ENCODE assay signal across 8 cellular contexts in genomic region chr2:42360493-42360889, GRCh38. TPM values are rescaled to one million over a fixed set of nuclear protein-coding genes. Genes with fewer than 3 reads are reported as not detected.
DNase-seq lines count a peak whose midpoint lies in the region; ATAC-seq and TF ChIP-seq lines count a peak whose summit lies in the region.

No MANE protein-coding gene starts in this region.

- H3K9me3 ChIP-seq in Caco-2 (no peaks in the 10 kb centered on the region), osteoblast (ENCODE audit: low read depth, low read length) (no peaks in the 10 kb centered on the region)

- H3K4me2 ChIP-seq in osteoblast (ENCODE audit: insufficient read depth, low read length): peak overlapping the region; percentile 97

- H3K9me3 Mint-ChIP-seq in Caco-2 (ENCODE audit: unreplicated experiment): no peaks in the 10 kb centered on the region

- H3K27ac Mint-ChIP-seq in Caco-2 (ENCODE audit: unreplicated experiment): peak overlapping the region; percentile 97

- no peaks in the 10 kb centered on the region for H3K27me3 Mint-ChIP-seq in Caco-2 (ENCODE audit: insufficient read depth, unreplicated experiment)

- TF ChIP-seq POLR2A in erythroblast (IDR thresholded peaks at IDR 0.05; ENCODE audit: low read length): no peak

- H3K36me3 ChIP-seq in Caco-2 (ENCODE audit: control insufficient read depth, insufficient read depth, low read length): no peaks in the 10 kb centered on the region
- no peaks in the 10 kb centered on the region for H3K36me3 ChIP-seq in osteoblast (ENCODE audit: insufficient read depth, low read length)

- intact Hi-C loops in Caco-2 (cut with micrococcal nuclease; ENCODE audit: unreplicated experiment): loop anchor here (2.0 kb wide), 1 partner anchor 32 kb away; no protein-coding TSS in a partner anchor

- peaks cover 55% of the 10 kb centered on the region for H3K79me2 ChIP-seq in osteoblast (ENCODE audit: insufficient read depth, low read length)

- peak overlapping the region; percentile 97 for H3K27ac ChIP-seq in osteoblast (ENCODE audit: low read depth, low read length)

- H3K4me3 ChIP-seq in Caco-2 (ENCODE audit: low read depth, low read length): peak overlapping the region; percentile 91
- peak overlapping the region; percentile 91 for H3K4me3 ChIP-seq in osteoblast (ENCODE audit: insufficient read depth, low read length)

- H2AFZ ChIP-seq in osteoblast (ENCODE audit: low read length): peak overlapping the region; percentile 87

- TF ChIP-seq CTCF in Caco-2 (IDR thresholded peaks at IDR 0.05; ENCODE audit: insufficient read depth in 1 of 2, low read depth in 1 of 2, low read length in 1 of 2, severe bottlenecking in 1 of 2, unreplicated experiment in 1 of 2): no peak
- TF ChIP-seq CTCF in osteoblast (IDR thresholded peaks at IDR 0.05; ENCODE audit: extremely low read depth, low read depth, low read length): no peak

- CTCF ChIA-PET in Caco-2 (lab: Charles Lee): interaction anchor here (0.5 to 0.6 kb wide), 4 partner anchors 97 to 1244 kb away, joined by 3 to 5 read pairs (median 4); no protein-coding TSS in a partner anchor

- no peak for ATAC-seq in HG03469 (IDR thresholded peaks at IDR 0.05; ENCODE audit: unreplicated experiment)
- no peak for ATAC-seq in GM19467 (IDR thresholded peaks at IDR 0.05; ENCODE audit: unreplicated experiment)
- ATAC-seq in HG02970 (IDR thresholded peaks at IDR 0.05; ENCODE audit: low FRiP score, unreplicated experiment): no peak

- H3K4me1 ChIP-seq in Caco-2 (peaks cover 8% of the 10 kb centered on the region; the same call in 1 of the 2 replicates), osteoblast (ENCODE audit: insufficient read depth, low read length) (peaks cover 18% of the 10 kb centered on the region)

- H3K4me3 Mint-ChIP-seq in Caco-2 (ENCODE audit: unreplicated experiment): peak overlapping the region; percentile 89

- peaks cover 21% of the 10 kb centered on the region for H3K36me3 Mint-ChIP-seq in Caco-2 (ENCODE audit: insufficient read depth, unreplicated experiment)

- BruUV-seq in Caco-2 (replicated peaks; lab: Mats Ljungman, UMichigan): no TSS peak

- H4K20me1 ChIP-seq in osteoblast (ENCODE audit: insufficient read depth, low read length): peaks cover 32% of the 10 kb centered on the region

- DNase-seq in Caco-2 (no peak), RKO (ENCODE audit: low spot score) (peak; percentile 4), erythroblast (lab: John Stamatoyannopoulos, UW) (peak; percentile 64 to 76), osteoblast (ENCODE audit: insufficient read length, low spot score, missing footprints) (no peak), NCI-H2029 treated with DMSO at 0.1 percent for 48 hours (lab: John Stamatoyannopoulos, UW) (no peak)

- POLR2A ChIA-PET in Caco-2 (lab: Charles Lee): interaction anchor here (0.6 kb wide), 2 partner anchors 94 to 255 kb away, joined by 3 to 6 read pairs; no protein-coding TSS in a partner anchor

- peaks cover 18% of the 10 kb centered on the region for H3K4me1 Mint-ChIP-seq in Caco-2 (ENCODE audit: low read depth, unreplicated experiment)

- H3K27me3 ChIP-seq in Caco-2 (replicated peaks; ENCODE audit: control insufficient read depth, insufficient read depth, low read length) (no peaks in the 10 kb centered on the region), osteoblast (ENCODE audit: insufficient read depth, low read length) (peaks cover 5% of the 10 kb centered on the region)

RNA-seq across cellular contexts. Expression of gene COX7A2L, which starts 0.5 kb away (rescaled TPM):
- 117 and 125 TPM in 2 replicates for total RNA-seq in Caco-2 (2022)
- total RNA-seq in osteoblast: 215 and 237 TPM in 2 replicates

Comparison
In these comparisons a context has a peak if more than half of its experiments do, and no peak if none do; other contexts are left out.
1. DNase-seq: peak in RKO (single experiment) and erythroblast (2 of 2); none in Caco-2 (0 of 2), osteoblast (single experiment) and NCI-H2029 treated with DMSO at 0.1 percent for 48 hours (single experiment).